In the genomic region with DNA sequence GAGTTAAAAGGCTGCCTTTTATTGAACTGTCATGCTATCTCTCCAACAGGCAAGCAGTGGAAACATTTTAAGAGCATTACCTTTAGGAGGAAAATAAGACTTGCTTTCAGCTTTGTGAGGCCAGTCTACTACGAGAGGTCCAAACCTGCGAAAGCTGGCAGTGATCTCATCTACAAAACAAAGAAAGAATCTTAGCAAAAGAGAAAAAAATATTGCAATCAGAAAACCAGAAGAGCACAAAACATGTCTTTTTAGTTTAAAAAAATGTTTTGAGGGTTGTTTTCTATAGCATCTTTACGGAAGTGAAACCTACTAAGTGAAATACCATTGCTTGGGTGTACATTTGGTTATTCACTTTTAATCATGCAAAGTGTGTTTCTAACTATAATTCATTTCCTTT, we compare ENCODE assay signal across 9 cellular contexts.
DNase-seq lines count a peak whose midpoint lies in the region; ATAC-seq lines count a peak whose summit lies in the region.
"Had no signal": no experiment of that assay in that cellular context is flagged by ENCODE, and none has a peak within 500 bp of the region (broad histone marks: within the 10 kb centered on the region; RNA-seq: fewer than 3 reads in every experiment).

No MANE protein-coding gene starts in this region.

- ATAC-seq in GM18868 (IDR thresholded peaks at IDR 0.05; ENCODE audit: unreplicated experiment) (peak; percentile 65), HG02571 (IDR thresholded peaks at IDR 0.05; ENCODE audit: unreplicated experiment) (peak; percentile 62), HG03521 (IDR thresholded peaks at IDR 0.05; ENCODE audit: unreplicated experiment) (peak; percentile 71), naive B cell (ENCODE audit: low read depth in 2 of 2) (peak; percentile 29 to 41)

- H3K4me1 Mint-ChIP-seq in naive B cell, result peaks cover 25 to 60% (median 54%) of the 10 kb centered on the region in 3 donors
- H3K4me1 Mint-ChIP-seq in activated T-cell treated with anti-CD3 and anti-CD28 coated beads, Interleukin-2, amount 50 U/mL, for 24 hours (ENCODE audit: low read depth), result peaks cover 5% of the 10 kb centered on the region

- no peaks in the 10 kb centered on the region for H3K27me3 Mint-ChIP-seq in naive B cell
- no peaks in the 10 kb centered on the region for H3K27me3 Mint-ChIP-seq in activated T-cell treated with anti-CD3 and anti-CD28 coated beads, Interleukin-2, amount 50 U/mL, for 24 hours

- H3K4me3 Mint-ChIP-seq in naive B cell, result peak overlapping the region; percentile 72 to 87 (median 82)
- H3K4me3 Mint-ChIP-seq in activated T-cell treated with anti-CD3 and anti-CD28 coated beads, Interleukin-2, amount 50 U/mL, for 24 hours, result no peak overlapping the region
- H3K4me3 Mint-ChIP-seq: T-helper 1 cell treated with Interleukin-12 subunit alpha and Interleukin-12 subunit beta and Interleukin-4 antibody, amounts not matched to agents 30 μg/mL and 1 μg/mL, for 36 hours had no signal

- H3K27ac Mint-ChIP-seq in naive B cell, result peak overlapping the region; percentile 21 to 91 (median 82)
- H3K27ac Mint-ChIP-seq in activated T-cell treated with anti-CD3 and anti-CD28 coated beads, Interleukin-2, amount 50 U/mL, for 24 hours, result no peak overlapping the region
- H3K27ac Mint-ChIP-seq: T-helper 1 cell treated with Interleukin-12 subunit alpha and Interleukin-12 subunit beta and Interleukin-4 antibody, amounts not matched to agents 30 μg/mL and 1 μg/mL, for 36 hours had no signal

- H3K36me3 Mint-ChIP-seq in naive B cell, result no peaks in the 10 kb centered on the region
- H3K36me3 Mint-ChIP-seq in activated T-cell treated with anti-CD3 and anti-CD28 coated beads, Interleukin-2, amount 50 U/mL, for 24 hours (ENCODE audit: low read depth), result peaks cover 17% of the 10 kb centered on the region

- peak; percentile 48 for DNase-seq in naive B cell
- no peak for DNase-seq in NCI-H226
- DNase-seq in activated T-cell treated with anti-CD3 and anti-CD28 coated beads, Interleukin-2, amount 50 U/mL, for 24 hours, result no peak
- DNase-seq in DMS79 treated with DMSO at 0.1 percent for 48 hours (lab: John Stamatoyannopoulos, UW), result no peak
- no peak for DNase-seq in OCI-M2 (lab: John Stamatoyannopoulos, UW; ENCODE audit: unreplicated experiment)

- H3K9me3 Mint-ChIP-seq in naive B cell, result peaks cover 0 to 5% (median 0%) of the 10 kb centered on the region in 7 donors
- no peaks in the 10 kb centered on the region for H3K9me3 Mint-ChIP-seq in activated T-cell treated with anti-CD3 and anti-CD28 coated beads, Interleukin-2, amount 50 U/mL, for 24 hours
